ENCODE assay signal across 9 cellular contexts in the genomic region with DNA sequence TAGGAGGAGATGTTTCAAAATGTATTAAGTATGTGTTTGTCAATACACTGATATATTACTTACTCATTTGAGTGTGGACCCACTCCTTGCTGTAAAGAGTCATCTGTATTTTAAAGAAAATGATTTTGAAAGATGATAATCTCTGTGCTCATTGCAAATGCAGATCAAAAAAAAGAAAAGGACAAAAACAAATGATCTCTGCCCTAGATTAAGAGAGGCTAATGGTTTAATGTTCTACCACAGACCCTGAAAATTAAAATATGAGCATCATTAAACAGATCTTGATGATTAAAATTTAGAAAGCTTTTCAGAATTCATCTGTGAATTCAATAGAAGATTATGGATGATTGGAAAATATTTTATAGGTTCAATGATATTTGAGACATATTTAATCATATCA.
"Had no signal": no experiment of that assay in that cellular context is flagged by ENCODE, and none has a peak within 500 bp of the region (broad histone marks: within the 10 kb centered on the region; RNA-seq: fewer than 3 reads in every experiment).

No MANE protein-coding gene starts in this region.

- H3K4me1 ChIP-seq: HAP-1 had no signal

- H3K9me3 ChIP-seq: HAP-1 had no signal

- H3K4me3 Mint-ChIP-seq: GM23338, H9, HFFc6 had no signal

- H3K9ac ChIP-seq: GM23248 had no signal

- H3K27ac Mint-ChIP-seq: GM23338, H9, HFFc6 had no signal

- H2AFZ ChIP-seq: GM23248, GM23338 had no signal

- H3K27ac ChIP-seq: GM23248 had no signal

- ATAC-seq: GM23338, HCT116 had no signal

- H3K4me3 ChIP-seq: GM23248, GM23338, HAP-1 had no signal

- H3K36me3 ChIP-seq: HAP-1 had no signal

- H3K9me3 Mint-ChIP-seq: GM23338, H9 had no signal

- DNase-seq: GM23248, GOT3, H7, H9, HCEC 1CT, HFFc6 had no signal

- H3K4me2 ChIP-seq: GM23338 had no signal
